7 cellular contexts compared by ENCODE assay signal in genomic region chr1:62438163-62438562, GRCh38. TPM values are rescaled to one million over a fixed set of nuclear protein-coding genes. Genes with fewer than 3 reads are reported as not detected.
DNase-seq lines count a peak whose midpoint lies in the region; TF ChIP-seq lines count a peak whose summit lies in the region.

No MANE protein-coding gene starts in this region.

- H3K4me1 Mint-ChIP-seq in brain, result peaks cover 66% of the 10 kb centered on the region

- peak overlapping the region; percentile 95 for H3K4me3 ChIP-seq in mesendoderm (ENCODE audit: low read length)

- H3K27ac Mint-ChIP-seq in brain, result peak overlapping the region; percentile 55 to 94 (median 81)

- no peaks in the 10 kb centered on the region for H3K9me3 Mint-ChIP-seq in brain

- TF ChIP-seq CTCF in GM10266 (IDR thresholded peaks at IDR 0.05; ENCODE audit: control insufficient read depth, insufficient read depth, low read depth, missing control alignments), result no peak
- TF ChIP-seq CTCF in brain (conservative IDR thresholded peaks at IDR 0.05), result no peak

- no peak overlapping the region for H2BK5ac ChIP-seq in mesendoderm (ENCODE audit: low read length)

- no peak overlapping the region for H4K8ac ChIP-seq in mesendoderm (ENCODE audit: low read depth, low read length)

- peak overlapping the region; percentile 69 for H3K4me2 ChIP-seq in mesendoderm (ENCODE audit: low read length)

- peak; percentile 21 for DNase-seq in GM10266 (ENCODE audit: extremely low spot score)
- DNase-seq in MV-4-11 (lab: John Stamatoyannopoulos, UW), result peak; percentile 19
- peak; percentile 6 for DNase-seq in mesendoderm
- no peak for DNase-seq in middle frontal gyrus (ENCODE audit: extremely low spot score, low spot score)
- DNase-seq in stimulated activated CD8-positive, alpha-beta memory T cell treated with anti-CD3 and anti-CD28 coated beads, Interleukin-4, amount 100 ng/mL, for 48 hours, result no peak
- no peak for DNase-seq in NCI-H2196 treated with DMSO at 0.1 percent for 48 hours (lab: John Stamatoyannopoulos, UW; ENCODE audit: unreplicated experiment)

- H2BK15ac ChIP-seq in mesendoderm (replicated peaks; ENCODE audit: low read depth), result no peak overlapping the region

- H3K36me3 Mint-ChIP-seq in brain, result peaks cover 23% of the 10 kb centered on the region

- peaks cover 2% of the 10 kb centered on the region for H3K79me1 ChIP-seq in mesendoderm (ENCODE audit: low read length)

- no peak overlapping the region for H3K4ac ChIP-seq in mesendoderm (ENCODE audit: low read depth, low read length)

- peak overlapping the region; percentile 85 to 97 (median 93) for H3K4me3 Mint-ChIP-seq in brain

- no CpG with 5 or more reads among the region's 7 CpGs for WGBS in mesendoderm (ENCODE audit: extremely low coverage, insufficient coverage, low lambda C conversion rate)

- H2BK120ac ChIP-seq in mesendoderm (ENCODE audit: low read depth, low read length), result no peak overlapping the region

- H3K36me3 ChIP-seq in mesendoderm (ENCODE audit: control insufficient read depth, insufficient read depth, low read length), result peaks cover 2% of the 10 kb centered on the region

- peaks cover 4% of the 10 kb centered on the region for H3K4me1 ChIP-seq in mesendoderm (ENCODE audit: control insufficient read depth, low read depth, low read length)

- no peak overlapping the region for H3K27ac ChIP-seq in mesendoderm (ENCODE audit: low read depth, low read length)

- no peak overlapping the region for H3K18ac ChIP-seq in mesendoderm (ENCODE audit: low read length)

- H4K5ac ChIP-seq in mesendoderm (ENCODE audit: low read length), result no peak overlapping the region

- H3K27me3 Mint-ChIP-seq in brain, result peaks cover 19% of the 10 kb centered on the region

- no peaks in the 10 kb centered on the region for H3K27me3 ChIP-seq in mesendoderm (ENCODE audit: insufficient read depth, low read length, poor library complexity)

- H2AK5ac ChIP-seq in mesendoderm (ENCODE audit: low read length), result no peak overlapping the region

- peaks cover 39% of the 10 kb centered on the region for H3K79me2 ChIP-seq in mesendoderm (ENCODE audit: control insufficient read depth, insufficient read depth, low read length)

- H3K23ac ChIP-seq in mesendoderm (ENCODE audit: low read length), result no peak overlapping the region

- peak overlapping the region; percentile 99 for H3K56ac ChIP-seq in mesendoderm (ENCODE audit: low read length)

- peak overlapping the region; percentile 98 for H3K9ac ChIP-seq in mesendoderm (ENCODE audit: low read length)

RNA-seq across cellular contexts. Expression of gene USP1, which starts 1.3 kb away (rescaled TPM):
- 20.3 TPM for polyA plus RNA-seq in brain (ENCODE audit: insufficient read depth, low read depth, low replicate concordance)
- 52.7 TPM for polyA plus RNA-seq in mesendoderm (2013, experiment 1 of 2)
- polyA plus RNA-seq in mesendoderm (2013, experiment 2 of 2), result 52.5 TPM

Comparison
In these comparisons a context has a peak if more than half of its experiments do, and no peak if none do; other contexts are left out.
1. DNase-seq: peak in GM10266 (single experiment), MV-4-11 (single experiment) and mesendoderm (single experiment); none in middle frontal gyrus (single experiment), stimulated activated CD8-positive, alpha-beta memory T cell treated with anti-CD3 and anti-CD28 coated beads, Interleukin-4, amount 100 ng/mL, for 48 hours (single experiment) and NCI-H2196 treated with DMSO at 0.1 percent for 48 hours (single experiment).